1 cellular context compared by ENCODE assay signal in genomic region chr11:12113294-12113693, GRCh38.
TF ChIP-seq lines count a peak whose summit lies in the region.

No MANE protein-coding gene starts in this region.

TF ChIP-seq in SK-N-SH, 30 proteins besides CTCF, POLR2A, EP300 and RAD21 (continued from another document):
- no peak for TF ChIP-seq IRF3 (IDR thresholded peaks at IDR 0.05; ENCODE audit: low read depth, low read length)
- no peak for TF ChIP-seq TEAD4 (IDR thresholded peaks at IDR 0.05; ENCODE audit: borderline replicate concordance, insufficient read depth)
- no peak for TF ChIP-seq SMC3 (IDR thresholded peaks at IDR 0.05; ENCODE audit: low read depth, low read length)
- no peak for TF ChIP-seq EZH2phosphoT487 (IDR thresholded peaks at IDR 0.05; ENCODE audit: borderline replicate concordance, low read depth)
- no peak for TF ChIP-seq FOXM1 (IDR thresholded peaks at IDR 0.05; ENCODE audit: low read depth)
- no peak for TF ChIP-seq TCF12 (IDR thresholded peaks at IDR 0.05)
- TF ChIP-seq RXRA (IDR thresholded peaks at IDR 0.05; ENCODE audit: borderline replicate concordance, low read depth) = no peak
- TF ChIP-seq NRF1 (IDR thresholded peaks at IDR 0.05; ENCODE audit: low read depth, low read length) = no peak
TF ChIP-seq in SK-N-SH: peak in this region for 0.
